ENCODE assay signal across 2 cellular contexts in the genomic region with DNA sequence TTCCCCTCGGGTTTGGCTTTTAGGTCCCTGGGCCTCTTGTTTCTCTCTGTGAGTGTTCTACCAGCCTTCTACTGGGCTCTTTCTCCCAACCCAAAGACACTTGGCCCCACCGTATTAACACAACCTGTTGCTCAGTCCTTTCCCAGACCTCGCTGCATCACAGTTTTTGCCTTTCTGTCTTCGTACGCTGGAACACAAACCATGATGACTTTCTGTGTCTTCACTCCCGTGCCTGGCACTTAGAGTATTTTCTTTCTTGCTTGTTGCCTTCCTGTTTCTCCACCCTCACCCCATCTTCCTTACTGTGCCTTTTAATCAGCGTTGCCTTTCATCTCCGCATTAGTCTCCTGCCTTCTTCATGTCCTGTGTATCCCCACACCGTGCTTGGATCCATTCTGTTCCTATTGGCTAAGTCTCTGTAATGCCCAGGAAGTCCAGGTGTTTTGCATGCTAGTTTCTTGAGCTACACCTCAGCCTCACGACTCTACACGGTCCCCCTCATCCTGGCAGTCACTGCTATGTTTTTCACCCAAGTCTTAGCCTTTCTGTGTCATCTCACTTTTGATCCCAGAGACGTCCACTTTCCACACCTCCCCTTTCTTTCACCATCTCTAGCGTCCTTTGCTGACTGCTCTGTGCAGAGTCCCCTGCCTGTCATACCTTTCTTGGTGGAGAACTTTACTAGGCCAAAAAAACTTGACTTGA.
TF ChIP-seq lines count a peak whose summit lies in the region.

No MANE protein-coding gene starts in this region.

TF ChIP-seq in A549, 52 proteins besides CTCF, POLR2A, EP300 and RAD21 (continued from another document):
- no peak for TF ChIP-seq RNF2 (IDR thresholded peaks at IDR 0.05; ENCODE audit: borderline replicate concordance, low read depth)
- no peak for TF ChIP-seq EHF (CRISPR knock-in tag; IDR thresholded peaks at IDR 0.05)
- no peak for TF ChIP-seq HOXB13 (CRISPR knock-in tag; IDR thresholded peaks at IDR 0.05; ENCODE audit: low read depth)
- no peak for TF ChIP-seq HOXB5 (CRISPR knock-in tag; IDR thresholded peaks at IDR 0.05)
- no peak for TF ChIP-seq SMC3 (IDR thresholded peaks at IDR 0.05)
- no peak for TF ChIP-seq CEBPB (IDR thresholded peaks at IDR 0.05)
- TF ChIP-seq, protein P1, sequence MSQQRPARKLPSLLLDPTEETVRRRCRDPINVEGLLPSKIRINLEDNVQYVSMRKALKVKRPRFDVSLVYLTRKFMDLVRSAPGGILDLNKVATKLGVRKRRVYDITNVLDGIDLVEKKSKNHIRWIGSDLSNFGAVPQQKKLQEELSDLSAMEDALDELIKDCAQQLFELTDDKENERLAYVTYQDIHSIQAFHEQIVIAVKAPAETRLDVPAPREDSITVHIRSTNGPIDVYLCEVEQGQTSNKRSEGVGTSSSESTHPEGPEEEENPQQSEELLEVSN (IDR thresholded peaks at IDR 0.05; ENCODE audit: borderline replicate concordance, low read depth): no peak
- TF ChIP-seq SREBF2 (IDR thresholded peaks at IDR 0.05): no peak
- TF ChIP-seq, protein P2, sequence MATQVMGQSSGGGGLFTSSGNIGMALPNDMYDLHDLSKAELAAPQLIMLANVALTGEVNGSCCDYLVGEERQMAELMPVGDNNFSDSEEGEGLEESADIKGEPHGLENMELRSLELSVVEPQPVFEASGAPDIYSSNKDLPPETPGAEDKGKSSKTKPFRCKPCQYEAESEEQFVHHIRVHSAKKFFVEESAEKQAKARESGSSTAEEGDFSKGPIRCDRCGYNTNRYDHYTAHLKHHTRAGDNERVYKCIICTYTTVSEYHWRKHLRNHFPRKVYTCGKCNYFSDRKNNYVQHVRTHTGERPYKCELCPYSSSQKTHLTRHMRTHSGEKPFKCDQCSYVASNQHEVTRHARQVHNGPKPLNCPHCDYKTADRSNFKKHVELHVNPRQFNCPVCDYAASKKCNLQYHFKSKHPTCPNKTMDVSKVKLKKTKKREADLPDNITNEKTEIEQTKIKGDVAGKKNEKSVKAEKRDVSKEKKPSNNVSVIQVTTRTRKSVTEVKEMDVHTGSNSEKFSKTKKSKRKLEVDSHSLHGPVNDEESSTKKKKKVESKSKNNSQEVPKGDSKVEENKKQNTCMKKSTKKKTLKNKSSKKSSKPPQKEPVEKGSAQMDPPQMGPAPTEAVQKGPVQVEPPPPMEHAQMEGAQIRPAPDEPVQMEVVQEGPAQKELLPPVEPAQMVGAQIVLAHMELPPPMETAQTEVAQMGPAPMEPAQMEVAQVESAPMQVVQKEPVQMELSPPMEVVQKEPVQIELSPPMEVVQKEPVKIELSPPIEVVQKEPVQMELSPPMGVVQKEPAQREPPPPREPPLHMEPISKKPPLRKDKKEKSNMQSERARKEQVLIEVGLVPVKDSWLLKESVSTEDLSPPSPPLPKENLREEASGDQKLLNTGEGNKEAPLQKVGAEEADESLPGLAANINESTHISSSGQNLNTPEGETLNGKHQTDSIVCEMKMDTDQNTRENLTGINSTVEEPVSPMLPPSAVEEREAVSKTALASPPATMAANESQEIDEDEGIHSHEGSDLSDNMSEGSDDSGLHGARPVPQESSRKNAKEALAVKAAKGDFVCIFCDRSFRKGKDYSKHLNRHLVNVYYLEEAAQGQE (IDR thresholded peaks at IDR 0.05): no peak
- no peak for TF ChIP-seq TP53 (CRISPR knock-in tag; IDR thresholded peaks at IDR 0.05)
- no peak for TF ChIP-seq MAFK (IDR thresholded peaks at IDR 0.05; ENCODE audit: partially characterized antibody)

TF ChIP-seq in IMR-90, 13 proteins besides CTCF, POLR2A, EP300 and RAD21 (continued from another document):
- TF ChIP-seq CEBPB (IDR thresholded peaks at IDR 0.05; ENCODE audit: low read depth, low read length): no peak
- no peak for TF ChIP-seq CHD1 (IDR thresholded peaks at IDR 0.05; ENCODE audit: low read depth, low read length)
- TF ChIP-seq MAZ (IDR thresholded peaks at IDR 0.05; ENCODE audit: borderline replicate concordance, low read depth, low read length): no peak
- TF ChIP-seq, protein P3, sequence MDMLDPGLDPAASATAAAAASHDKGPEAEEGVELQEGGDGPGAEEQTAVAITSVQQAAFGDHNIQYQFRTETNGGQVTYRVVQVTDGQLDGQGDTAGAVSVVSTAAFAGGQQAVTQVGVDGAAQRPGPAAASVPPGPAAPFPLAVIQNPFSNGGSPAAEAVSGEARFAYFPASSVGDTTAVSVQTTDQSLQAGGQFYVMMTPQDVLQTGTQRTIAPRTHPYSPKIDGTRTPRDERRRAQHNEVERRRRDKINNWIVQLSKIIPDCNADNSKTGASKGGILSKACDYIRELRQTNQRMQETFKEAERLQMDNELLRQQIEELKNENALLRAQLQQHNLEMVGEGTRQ (IDR thresholded peaks at IDR 0.05; ENCODE audit: low read depth, low read length): no peak
- TF ChIP-seq, protein P4, sequence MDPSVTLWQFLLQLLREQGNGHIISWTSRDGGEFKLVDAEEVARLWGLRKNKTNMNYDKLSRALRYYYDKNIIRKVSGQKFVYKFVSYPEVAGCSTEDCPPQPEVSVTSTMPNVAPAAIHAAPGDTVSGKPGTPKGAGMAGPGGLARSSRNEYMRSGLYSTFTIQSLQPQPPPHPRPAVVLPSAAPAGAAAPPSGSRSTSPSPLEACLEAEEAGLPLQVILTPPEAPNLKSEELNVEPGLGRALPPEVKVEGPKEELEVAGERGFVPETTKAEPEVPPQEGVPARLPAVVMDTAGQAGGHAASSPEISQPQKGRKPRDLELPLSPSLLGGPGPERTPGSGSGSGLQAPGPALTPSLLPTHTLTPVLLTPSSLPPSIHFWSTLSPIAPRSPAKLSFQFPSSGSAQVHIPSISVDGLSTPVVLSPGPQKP (IDR thresholded peaks at IDR 0.05; ENCODE audit: borderline replicate concordance, low read depth, low read length): no peak
- TF ChIP-seq BHLHE40 (IDR thresholded peaks at IDR 0.05; ENCODE audit: low read depth, low read length): no peak
